Comparison of ENCODE assay signal across 20 cellular contexts in genomic region chr10:112767156-112767555, GRCh38.
DNase-seq lines count a peak whose midpoint lies in the region; FAIRE-seq and TF ChIP-seq lines count a peak whose summit lies in the region.
"Had no signal": no experiment of that assay in that cellular context is flagged by ENCODE, and none has a peak within 500 bp of the region (broad histone marks: within the 10 kb centered on the region; RNA-seq: fewer than 3 reads in every experiment).

No MANE protein-coding gene starts in this region.

- FAIRE-seq in bronchial epithelial cell (lab: Jason Lieb, UNC) (no peak), D721Med (lab: Jason Lieb, UNC) (no peak)
- FAIRE-seq: GM12892, GM18507, K562 had no signal

- peaks cover 24% of the 10 kb centered on the region for H3K4me1 Mint-ChIP-seq in mesothelial cell of epicardium
- H3K4me1 Mint-ChIP-seq: B cell had no signal

- DNase-seq in DMS53 (lab: John Stamatoyannopoulos, UW) = peak; percentile 10
- no peak for DNase-seq in DMS53 treated with DMSO at 0.1 percent for 48 hours (lab: John Stamatoyannopoulos, UW; ENCODE audit: unreplicated experiment)
- peak; percentile 21 for DNase-seq in bronchial epithelial cell (ENCODE audit: low read depth)
- DNase-seq in mesothelial cell of epicardium (ENCODE audit: low spot score in 2 of 2, unreplicated experiment in 2 of 2) = no peak
- no peak for DNase-seq in vagina (ENCODE audit: extremely low spot score in 2 of 2)
- no peak for DNase-seq in activated CD4-positive, alpha-beta T cell treated with anti-CD3 and anti-CD28 coated beads, Interleukin-2, amount 50 U/mL, for 4 hours
- no peak for DNase-seq in D721Med (ENCODE audit: insufficient read length, low spot score)
- DNase-seq: EL, H9, NCI-H1105, NCI-H1694 treated with DMSO at 0.1 percent for 48 hours, NCI-H2227 treated with DMSO at 0.1 percent for 48 hours, NCI-H524 treated with DMSO at 0.1 percent for 48 hours had no signal

- no peak overlapping the region for H3K9ac ChIP-seq in HUES48 (ENCODE audit: low read depth, low read length)

- peaks cover 7% of the 10 kb centered on the region for H3K9me3 Mint-ChIP-seq in mesothelial cell of epicardium

- H3K27ac Mint-ChIP-seq in mesothelial cell of epicardium = peak overlapping the region; percentile 21
- H3K27ac Mint-ChIP-seq: B cell had no signal

- H3K36me3 Mint-ChIP-seq in mesothelial cell of epicardium = peaks cover 13% of the 10 kb centered on the region

- TF ChIP-seq CTCF in bronchial epithelial cell (IDR thresholded peaks at IDR 0.05; ENCODE audit: insufficient read depth, low read length, severe bottlenecking) (no peak), mesothelial cell of epicardium (IDR thresholded peaks at IDR 0.05; ENCODE audit: unreplicated experiment) (no peak), vagina (IDR thresholded peaks at IDR 0.05) (no peak), D721Med (IDR thresholded peaks at IDR 0.05; ENCODE audit: insufficient read depth, missing control alignments) (no peak)

- H3K9me3 ChIP-seq in HUES48 (ENCODE audit: control insufficient read depth, insufficient read depth, low read length) = no peaks in the 10 kb centered on the region
- H3K9me3 ChIP-seq in vagina = no peaks in the 10 kb centered on the region
- H3K9me3 ChIP-seq: SJSA1 had no signal

- no peak overlapping the region for H3K4me3 Mint-ChIP-seq in mesothelial cell of epicardium
- H3K4me3 Mint-ChIP-seq: B cell, H9 had no signal

- no peak for TF ChIP-seq POLR2A in vagina (IDR thresholded peaks at IDR 0.05)

- H3K4me3 ChIP-seq in HUES48 (ENCODE audit: low read depth, low read length) (no peak overlapping the region), bronchial epithelial cell (ENCODE audit: low read depth, low read length) (no peak overlapping the region), vagina (no peak overlapping the region)
- H3K4me3 ChIP-seq: K562, SJSA1 had no signal

- intact Hi-C loops in vagina (cut with DNase I) = no loop called here

- no peaks in the 10 kb centered on the region for H3K36me3 ChIP-seq in HUES48 (ENCODE audit: control insufficient read depth, insufficient read depth, low read length)
- H3K36me3 ChIP-seq in bronchial epithelial cell (ENCODE audit: control insufficient read depth, insufficient read depth, low read length) = no peaks in the 10 kb centered on the region
- H3K36me3 ChIP-seq in vagina = no peaks in the 10 kb centered on the region
- H3K36me3 ChIP-seq: SJSA1 had no signal

- H3K27ac ChIP-seq in HUES48 (ENCODE audit: low read depth, low read length) = peak overlapping the region; percentile 11
- no peak overlapping the region for H3K27ac ChIP-seq in vagina
- H3K27ac ChIP-seq: 22Rv1, SJSA1 had no signal

- H3K27me3 ChIP-seq in HUES48 (ENCODE audit: control insufficient read depth, insufficient read depth, low read length) = no peaks in the 10 kb centered on the region
- no peaks in the 10 kb centered on the region for H3K27me3 ChIP-seq in bronchial epithelial cell (ENCODE audit: control insufficient read depth, insufficient read depth, low read length)
- no peaks in the 10 kb centered on the region for H3K27me3 ChIP-seq in vagina
- H3K27me3 ChIP-seq: SJSA1 had no signal

- H3K4me1 ChIP-seq in HUES48 (ENCODE audit: control insufficient read depth, insufficient read depth, low read length) (peaks cover 33% of the 10 kb centered on the region), vagina (no peaks in the 10 kb centered on the region)

- no peaks in the 10 kb centered on the region for H3K27me3 Mint-ChIP-seq in mesothelial cell of epicardium (ENCODE audit: low read depth)
- H3K27me3 Mint-ChIP-seq: B cell had no signal

Comparison
In these comparisons a context has a peak if more than half of its experiments do, and no peak if none do; other contexts are left out.
1. DNase-seq: peak in DMS53 (single experiment) and bronchial epithelial cell (single experiment); none in DMS53 treated with DMSO at 0.1 percent for 48 hours (single experiment), mesothelial cell of epicardium (0 of 2), vagina (0 of 2), activated CD4-positive, alpha-beta T cell treated with anti-CD3 and anti-CD28 coated beads, Interleukin-2, amount 50 U/mL, for 4 hours (0 of 2) and D721Med (single experiment).